In the genomic region with DNA sequence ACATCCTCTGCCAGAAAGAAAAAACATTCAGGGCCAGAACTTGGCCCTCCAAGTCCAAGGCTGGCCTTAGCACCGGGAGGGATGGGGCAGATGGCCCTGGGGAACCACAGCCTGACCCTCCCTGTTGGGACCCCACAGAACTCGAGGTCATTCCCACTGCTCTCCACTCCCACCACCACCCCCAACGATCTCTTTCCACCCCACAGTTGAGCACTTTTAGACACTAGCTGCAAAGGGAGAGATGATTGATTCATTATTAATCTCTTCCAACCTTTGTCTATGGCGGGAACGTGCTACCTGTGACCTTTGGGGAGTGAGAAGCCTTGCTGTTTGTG, we compare ENCODE assay signal across 24 cellular contexts.
"Had no signal": no experiment of that assay in that cellular context is flagged by ENCODE, and none has a peak within 500 bp of the region (broad histone marks: within the 10 kb centered on the region; RNA-seq: fewer than 3 reads in every experiment).

No MANE protein-coding gene starts in this region.

- H3K27me3 ChIP-seq: body of pancreas, cardiac muscle cell, foreskin keratinocyte, right lobe of liver had no signal

- ATAC-seq: activated CD4-positive, alpha-beta T cell treated with anti-CD3 and anti-CD28 coated beads for 36 hours; body of pancreas; foreskin keratinocyte; left lobe of liver; pancreas had no signal

- H3K9me3 ChIP-seq: body of pancreas, lower lobe of right lung, pancreas, right lobe of liver, upper lobe of right lung had no signal

- H3K36me3 ChIP-seq: cardiac muscle cell, lower lobe of right lung, pancreas, right lobe of liver, upper lobe of right lung had no signal

- H3K36me3 Mint-ChIP-seq: naive B cell had no signal

- H3K27ac ChIP-seq: body of pancreas, cardiac muscle cell, foreskin keratinocyte, lower lobe of right lung, pancreas, right lobe of liver, upper lobe of right lung had no signal

- H3K4me1 Mint-ChIP-seq: activated B cell treated with CpG ODN at 0.5 μM for 24 hours; activated CD4-positive, alpha-beta T cell treated with anti-CD3 and anti-CD28 coated beads for 36 hours had no signal

- H3K9me3 Mint-ChIP-seq: activated B cell treated with CpG ODN at 0.5 μM for 24 hours had no signal

- H3K4me1 ChIP-seq: body of pancreas, foreskin keratinocyte, lower lobe of right lung, pancreas, right lobe of liver, upper lobe of right lung had no signal

- DNase-seq: activated B cell treated with CpG ODN at 0.5 μM for 24 hours; activated CD4-positive, alpha-beta T cell treated with anti-CD3 and anti-CD28 coated beads for 36 hours; activated CD4-positive, alpha-beta T cell treated with anti-CD3 and anti-CD28 coated beads, Interleukin-2, amount 50 U/mL, for 4 hours; activated naive CD4-positive, alpha-beta T cell treated with anti-CD3 and anti-CD28 coated beads, Interleukin-2, amount 50 U/mL, for 16 hours; anterior cingulate cortex; dermis blood vessel endothelial cell; effector CD8-positive, alpha-beta T cell; erythroblast; foreskin keratinocyte; lower lobe of right lung; mesendoderm; naive B cell; small intestine; stimulated activated CD4-positive, alpha-beta T cell treated with anti-CD3 and anti-CD28 coated beads, Interleukin-2, amount 100 ng/mL, for 48 hours; stimulated activated naive CD4-positive, alpha-beta T cell; T1000 had no signal

- H3K4me3 ChIP-seq: body of pancreas, cardiac muscle cell, lower lobe of right lung, pancreas, right lobe of liver, upper lobe of right lung had no signal

- H3K27ac Mint-ChIP-seq: activated B cell treated with CpG ODN at 0.5 μM for 24 hours; activated CD4-positive, alpha-beta T cell treated with anti-CD3 and anti-CD28 coated beads for 36 hours; activated T-helper 2 cell treated with anti-CD3 and anti-CD28 coated beads, Interferon-gamma antibody, Interleukin-2, Interleukin-4, amounts not matched to agents 10 μg/mL and 5 μg/mL and 100 μg/mL, durations not matched to agents 14 hours and 24 hours and 36 hours; naive B cell; T-helper 1 cell treated with Interleukin-12 subunit alpha and Interleukin-12 subunit beta and Interleukin-4 antibody, amounts not matched to agents 30 μg/mL and 1 μg/mL, for 36 hours had no signal

- H3K4me3 Mint-ChIP-seq: activated B cell treated with CpG ODN at 0.5 μM for 24 hours; activated CD4-positive, alpha-beta T cell treated with anti-CD3 and anti-CD28 coated beads for 36 hours; naive B cell; T-helper 1 cell treated with Interleukin-12 subunit alpha and Interleukin-12 subunit beta and Interleukin-4 antibody, amounts not matched to agents 30 μg/mL and 1 μg/mL, for 36 hours had no signal
